ENCODE assay signal across 8 cellular contexts in genomic region chr15:89167267-89168176, GRCh38. TPM values are rescaled to one million over a fixed set of nuclear protein-coding genes. Genes with fewer than 3 reads are reported as not detected.
A peak's percentile ranks its signal among the peaks of the same experiment; 100 is the strongest.
DNase-seq lines count a peak whose midpoint lies in the region; ATAC-seq, FAIRE-seq and TF ChIP-seq lines count a peak whose summit lies in the region.

No MANE protein-coding gene starts in this region.

- H3K9ac ChIP-seq in HepG2 (ENCODE audit: insufficient read depth, low read depth, low read length), result no peak overlapping the region

- DNase-seq in MV-4-11 (lab: John Stamatoyannopoulos, UW) (peak; percentile 32), HepG2 (ENCODE audit: low spot score) (peak; percentile 10), HuH-7.5 (ENCODE audit: low spot score) (no peak), AML-193 (lab: John Stamatoyannopoulos, UW) (no peak)
- no peak for DNase-seq in activated naive CD8-positive, alpha-beta T cell treated with anti-CD3 and anti-CD28 coated beads, Interleukin-2, amount 10 ng/mL, durations not matched to agents 7 days and 5 days
- peak in 1 of 2 donors; percentile 70 for DNase-seq in stimulated activated effector memory CD8-positive, alpha-beta T cell treated with anti-CD3 and anti-CD28 coated beads, Interleukin-12 subunit alpha, Interleukin-12 subunit beta, amount 100 ng/mL, for 72 hours (ENCODE audit: low spot score in 2 of 2)

- no peak overlapping the region for H3K4me2 ChIP-seq in HepG2 (ENCODE audit: low read depth, low read length)

- peaks cover 11% of the 10 kb centered on the region for H3K4me1 Mint-ChIP-seq in activated naive CD8-positive, alpha-beta T cell treated with anti-CD3 and anti-CD28 coated beads, Interleukin-2, amount 10 ng/mL, durations not matched to agents 7 days and 5 days
- peaks cover 24% of the 10 kb centered on the region for H3K4me1 Mint-ChIP-seq in stimulated activated effector memory CD8-positive, alpha-beta T cell treated with anti-CD3 and anti-CD28 coated beads, Interleukin-12 subunit alpha, Interleukin-12 subunit beta, amount 100 ng/mL, for 72 hours

- in situ Hi-C loops in HepG2 (cut with HindIII; ENCODE audit: extremely low pct_ligation_motif_present, low pct_unique_long_range_greater_than_20kb), result no loop called here

- no peaks in the 10 kb centered on the region for H3K79me2 ChIP-seq in HepG2 (ENCODE audit: insufficient read depth, low read length)

- no peak for TF ChIP-seq RAD21 in HepG2 (CRISPR knock-in tag; IDR thresholded peaks at IDR 0.05)

- CTCF ChIA-PET in HEK293 (lab: Yijun Ruan, JAX), result interaction anchor here (0.5 to 19.0 kb wide), 22 partner anchors 8 to 510 kb away, joined by 3 to 480 read pairs (median 3); no protein-coding TSS in a partner anchor
- CTCF ChIA-PET in HepG2 (lab: Yijun Ruan, JAX; ENCODE audit: low intra/inter-chr PET ratio, low total read pairs), result interaction anchor here (0.5 kb wide), 1 partner anchor 110 kb away, joined by 4 read pairs; no protein-coding TSS in a partner anchor

- peak overlapping the region; percentile 51 for H3K4me3 Mint-ChIP-seq in activated naive CD8-positive, alpha-beta T cell treated with anti-CD3 and anti-CD28 coated beads, Interleukin-2, amount 10 ng/mL, durations not matched to agents 7 days and 5 days
- H3K4me3 Mint-ChIP-seq in stimulated activated effector memory CD8-positive, alpha-beta T cell treated with anti-CD3 and anti-CD28 coated beads, Interleukin-12 subunit alpha, Interleukin-12 subunit beta, amount 100 ng/mL, for 72 hours, result peak overlapping the region; percentile 38

- TF ChIP-seq EP300 in HepG2 (IDR thresholded peaks at IDR 0.05; ENCODE audit: low read depth in 2 of 2, low read length in 2 of 2) (no peak), HepG2 (CRISPR knock-in tag; IDR thresholded peaks at IDR 0.05; ENCODE audit: borderline replicate concordance) (no peak)

- H3K36me3 Mint-ChIP-seq in activated naive CD8-positive, alpha-beta T cell treated with anti-CD3 and anti-CD28 coated beads, Interleukin-2, amount 10 ng/mL, durations not matched to agents 7 days and 5 days, result peaks cover 5% of the 10 kb centered on the region
- H3K36me3 Mint-ChIP-seq in stimulated activated effector memory CD8-positive, alpha-beta T cell treated with anti-CD3 and anti-CD28 coated beads, Interleukin-12 subunit alpha, Interleukin-12 subunit beta, amount 100 ng/mL, for 72 hours, result no peaks in the 10 kb centered on the region

- H4K20me1 ChIP-seq in HepG2 (ENCODE audit: insufficient read depth, low read length), result no peaks in the 10 kb centered on the region

- H3K27me3 ChIP-seq in HepG2 (ENCODE audit: control insufficient read depth in 1 of 2, insufficient read depth in 2 of 2, low read length in 2 of 2), result no peaks in the 10 kb centered on the region

- peaks cover 24% of the 10 kb centered on the region; the same call in 1 of the 2 replicates for H3K4me1 ChIP-seq in HEK293 (ENCODE audit: control insufficient read depth, insufficient read depth, low read length)
- H3K4me1 ChIP-seq in HepG2 (ENCODE audit: insufficient read depth, low read length), result peaks cover 67% of the 10 kb centered on the region

- peak; percentile 88 for ATAC-seq in GM18502 (IDR thresholded peaks at IDR 0.05; ENCODE audit: poor library complexity, unreplicated experiment)
- ATAC-seq in activated naive CD8-positive, alpha-beta T cell treated with anti-CD3 and anti-CD28 coated beads, Interleukin-2, amount 10 ng/mL, durations not matched to agents 7 days and 5 days (ENCODE audit: low read depth), result peak; percentile 39
- ATAC-seq in HepG2, result no peak
- ATAC-seq in stimulated activated effector memory CD8-positive, alpha-beta T cell treated with anti-CD3 and anti-CD28 coated beads, Interleukin-12 subunit alpha, Interleukin-12 subunit beta, amount 100 ng/mL, for 72 hours, result peak; percentile 95

- peak overlapping the region; percentile 54 for H3K27ac Mint-ChIP-seq in activated naive CD8-positive, alpha-beta T cell treated with anti-CD3 and anti-CD28 coated beads, Interleukin-2, amount 10 ng/mL, durations not matched to agents 7 days and 5 days
- peak overlapping the region; percentile 52 for H3K27ac Mint-ChIP-seq in stimulated activated effector memory CD8-positive, alpha-beta T cell treated with anti-CD3 and anti-CD28 coated beads, Interleukin-12 subunit alpha, Interleukin-12 subunit beta, amount 100 ng/mL, for 72 hours

- H3K36me3 ChIP-seq in HEK293 (ENCODE audit: control insufficient read depth in 2 of 2, insufficient read depth in 1 of 2, low read length in 2 of 2) (no peaks in the 10 kb centered on the region; a peak in 1 of 3 replicates), HepG2 (replicated peaks in 1 of 2; ENCODE audit: control insufficient read depth in 1 of 2, insufficient read depth in 2 of 2, low read length in 2 of 2) (peaks cover 0 to 6% of the 10 kb centered on the region in 2 experiments; a peak in 3 of 5 replicates)

- no peaks in the 10 kb centered on the region for H3K27me3 Mint-ChIP-seq in activated naive CD8-positive, alpha-beta T cell treated with anti-CD3 and anti-CD28 coated beads, Interleukin-2, amount 10 ng/mL, durations not matched to agents 7 days and 5 days

- POLR2A ChIA-PET in HEK293 (lab: Yijun Ruan, JAX) (interaction anchor here (0.8 kb wide), 1 partner anchor 79 kb away, joined by 4 read pairs; the partner anchor contains the start of gene ABHD2), HepG2 (lab: Yijun Ruan, JAX) (interaction anchor here (1.6 to 2.1 kb wide), 2 partner anchors 39 to 79 kb away, joined by 5 to 6 read pairs; partner anchors contain the start of gene ABHD2)
- POLR2A ChIA-PET in activated naive CD8-positive, alpha-beta T cell treated with anti-CD3 and anti-CD28 coated beads, Interleukin-2, amount 10 ng/mL, durations not matched to agents 7 days and 5 days (lab: Charles Lee), result no interaction called here

- TF ChIP-seq CTCF in HEK293 (tag by site-specific recombination; IDR thresholded peaks at IDR 0.05) (no peak), HepG2 (CRISPR knock-in tag; IDR thresholded peaks at IDR 0.05) (no peak)

- no peak for TF ChIP-seq POLR2A in HepG2 (IDR thresholded peaks at IDR 0.05; ENCODE audit: insufficient read depth in 1 of 2, low read depth in 2 of 2, low read length in 2 of 2)

- no TSS peak for BruUV-seq in HepG2 (replicated peaks; lab: Mats Ljungman, UMichigan)

- FAIRE-seq in HepG2 (lab: Jason Lieb, UNC), result no peak

- H3K4me3 ChIP-seq in HEK293 (ENCODE audit: low read depth, low read length) (no peak overlapping the region), HepG2 (replicated peaks in 1 of 3; ENCODE audit: insufficient read depth in 1 of 3, low read depth in 2 of 3, low read length in 3 of 3) (no peak overlapping the region)

- H3K9me3 ChIP-seq in HEK293 (ENCODE audit: control insufficient read depth, insufficient read depth, low read depth, low read length), result no peaks in the 10 kb centered on the region
- no peaks in the 10 kb centered on the region for H3K9me3 ChIP-seq in HepG2 (ENCODE audit: low read length)

- WGBS in HepG2 (ENCODE audit: low lambda C conversion rate), result 89% methylated on average over 7 of the region's 7 CpGs

- no peaks in the 10 kb centered on the region for H3K9me3 Mint-ChIP-seq in activated naive CD8-positive, alpha-beta T cell treated with anti-CD3 and anti-CD28 coated beads, Interleukin-2, amount 10 ng/mL, durations not matched to agents 7 days and 5 days
- H3K9me3 Mint-ChIP-seq in stimulated activated effector memory CD8-positive, alpha-beta T cell treated with anti-CD3 and anti-CD28 coated beads, Interleukin-12 subunit alpha, Interleukin-12 subunit beta, amount 100 ng/mL, for 72 hours, result no peaks in the 10 kb centered on the region

- H2AFZ ChIP-seq in HepG2 (ENCODE audit: low read length), result no peak overlapping the region

- H3K27ac ChIP-seq in HEK293 (ENCODE audit: extremely low read depth, low read depth, low read length) (no peak overlapping the region; the same call in 1 of the 2 replicates), HepG2 (ENCODE audit: extremely low read length, insufficient read depth, low read length) (no peak overlapping the region)

- intact Hi-C loops in HepG2 (cut with micrococcal nuclease; ENCODE audit: unreplicated experiment), result no loop called here

TF ChIP-seq in HEK293, 187 proteins besides CTCF, POLR2A, EP300 and RAD21 (continues in another document):
- TF ChIP-seq ZNF16 (tag by site-specific recombination; IDR thresholded peaks at IDR 0.05; ENCODE audit: low read depth) (no peak), YY1 (tag by site-specific recombination; IDR thresholded peaks at IDR 0.05) (no peak)

TF ChIP-seq in HepG2, 621 proteins besides CTCF, POLR2A, EP300 and RAD21 (continues in another document):
- TF ChIP-seq FOSL2 (CRISPR knock-in tag; IDR thresholded peaks at IDR 0.05), result peak; percentile 13; the same call in 1 of the 2 replicates

RNA-seq across cellular contexts. Expression of gene RLBP1, which starts 53.9 kb away (rescaled TPM):
- not detected for total RNA-seq in activated naive CD8-positive, alpha-beta T cell treated with anti-CD3 and anti-CD28 coated beads, Interleukin-2, amount 10 ng/mL, durations not matched to agents 7 days and 5 days
- not detected in 2 replicates for total RNA-seq in HepG2 (2016; rRNA removed; fragmentation: Illumina TruSeq; extraction: Trizol)
- total RNA-seq in HepG2 (2016; cell fraction: cytosol; rRNA removed; fragmentation: Illumina TruSeq; extraction: Trizol; ENCODE audit: low read depth), result not detected in 2 replicates
- 0.24 TPM in 1 of 2 replicates, not detected in the other for total RNA-seq in HepG2 (2016; cell fraction: insoluble cytoplasmic fraction; rRNA removed; fragmentation: Illumina TruSeq; extraction: Trizol)
- total RNA-seq in HepG2 (2016; cell fraction: membrane; rRNA removed; fragmentation: Illumina TruSeq; extraction: Trizol), result not detected in 2 replicates
- total RNA-seq in HepG2 (2016; cell fraction: nucleus; rRNA removed; fragmentation: Illumina TruSeq; extraction: Trizol), result not detected in 2 replicates
- 0.07 and 0.22 TPM in 2 replicates for polyA plus RNA-seq in HepG2 (2011; rRNA removed)
- 0.05 and 0.13 TPM in 2 replicates for polyA plus RNA-seq in HepG2 (2011; cell fraction: cytosol; rRNA removed)
- 0.57 and 0.61 TPM in 2 replicates for polyA plus RNA-seq in HepG2 (2011; cell fraction: nucleus; rRNA removed)
- polyA plus RNA-seq in HepG2 (2012), result 0.35 TPM in 1 of 2 replicates, not detected in the other
- polyA plus RNA-seq in HepG2 (2016; cell fraction: cytosol; fragmentation: Illumina TruSeq; extraction: Trizol; ENCODE audit: low read depth), result not detected in 2 replicates
- not detected in 2 replicates for polyA plus RNA-seq in HepG2 (2016; cell fraction: insoluble cytoplasmic fraction; fragmentation: Illumina TruSeq; extraction: Trizol; ENCODE audit: low read depth)
- not detected in 2 replicates for polyA plus RNA-seq in HepG2 (2016; cell fraction: membrane; fragmentation: Illumina TruSeq; extraction: Trizol; ENCODE audit: low read depth)
- polyA plus RNA-seq in HepG2 (2016; cell fraction: nucleus; fragmentation: Illumina TruSeq; extraction: Trizol; ENCODE audit: insufficient read depth, low read depth), result not detected in 2 replicates
- not detected in 2 replicates for polyA minus RNA-seq in HepG2 (2011; rRNA and poly(A)+ RNA removed; ENCODE audit: low replicate concordance)
- not detected in 2 replicates for polyA minus RNA-seq in HepG2 (2011; cell fraction: cytosol; rRNA and poly(A)+ RNA removed)
- not detected in 2 replicates for polyA minus RNA-seq in HepG2 (2011; cell fraction: nucleus; rRNA and poly(A)+ RNA removed)

Comparison
In these comparisons a context has a peak if more than half of its experiments do, and no peak if none do; other contexts are left out.
1. DNase-seq: peak in MV-4-11 (single experiment) and HepG2 (single experiment); none in activated naive CD8-positive, alpha-beta T cell treated with anti-CD3 and anti-CD28 coated beads, Interleukin-2, amount 10 ng/mL, durations not matched to agents 7 days and 5 days (single experiment), HuH-7.5 (single experiment) and AML-193 (0 of 2).